In the genomic region with DNA sequence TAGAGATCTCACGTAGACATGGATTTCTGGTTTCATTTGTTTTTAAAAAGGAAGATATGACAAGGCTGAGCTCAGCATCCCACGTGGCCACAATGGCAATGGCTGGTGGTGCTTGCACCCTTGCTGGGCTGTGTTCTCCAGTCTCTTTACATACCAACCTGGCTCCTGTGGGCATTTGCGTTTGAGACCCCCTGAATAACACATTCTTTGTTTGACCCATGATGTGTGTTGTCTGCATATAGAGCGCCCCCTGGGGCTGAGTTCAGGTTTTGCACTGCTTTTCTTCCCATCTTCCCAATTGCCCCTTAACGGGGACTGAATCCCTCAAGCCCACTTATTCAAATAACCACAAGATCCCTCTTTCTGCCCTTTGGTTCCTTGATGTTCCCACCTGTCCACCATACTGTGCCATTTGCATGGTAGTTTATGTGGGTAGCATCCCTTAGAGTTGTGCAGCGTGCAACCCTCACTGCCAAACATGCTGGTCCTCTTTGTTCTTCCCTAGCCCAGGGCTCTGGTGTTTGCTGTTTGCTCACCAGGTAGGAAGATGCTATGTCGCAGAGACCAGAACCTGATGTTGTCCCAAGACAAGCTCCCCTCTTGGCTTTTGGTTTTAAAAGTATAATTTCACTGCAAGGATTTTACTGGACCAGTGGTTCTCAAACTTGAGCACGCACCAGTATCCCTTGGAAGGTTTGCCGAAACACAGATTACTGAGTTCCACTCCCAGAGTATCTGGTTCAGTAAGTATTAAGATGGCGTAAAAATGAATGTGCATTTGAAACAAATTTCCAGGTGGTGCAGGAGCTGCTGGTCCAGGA, we compare ENCODE assay signal across 8 cellular contexts. TPM values are rescaled to one million over a fixed set of nuclear protein-coding genes. Genes with fewer than 3 reads are reported as not detected.
DNase-seq lines count a peak whose midpoint lies in the region; TF ChIP-seq lines count a peak whose summit lies in the region.

No MANE protein-coding gene starts in this region.

- H3K36me3 ChIP-seq in sigmoid colon: no peaks in the 10 kb centered on the region

- H3K4me3 ChIP-seq in sigmoid colon: no peak overlapping the region

- peaks cover 0 to 3% (median 0%) of the 10 kb centered on the region in 4 donors for H3K9me3 ChIP-seq in sigmoid colon

- WGBS in sigmoid colon, 2 donors: 62 to 68% methylated on average over 10 of the region's 10 CpGs

- no peaks in the 10 kb centered on the region for H3K27me3 ChIP-seq in sigmoid colon

- no peaks in the 10 kb centered on the region for H3K4me1 ChIP-seq in sigmoid colon

- intact Hi-C loops in sigmoid colon (cut with DNase I): no loop called here

- TF ChIP-seq POLR2A in sigmoid colon (IDR thresholded peaks at IDR 0.05): no peak

- peak; percentile 21 for DNase-seq in Daoy (ENCODE audit: low read depth)
- peak; percentile 14 for DNase-seq in M059J (ENCODE audit: low read depth)
- peak; percentile 13 for DNase-seq in activated T-cell treated with anti-CD3 and anti-CD28 coated beads for 24 hours (ENCODE audit: low read depth)
- DNase-seq in globus pallidus (ENCODE audit: low spot score): peak; percentile 33
- DNase-seq in stimulated activated CD4-positive, alpha-beta T cell treated with anti-CD3 and anti-CD28 coated beads, TNF-alpha, amount 100 ng/mL, for 4 hours (ENCODE audit: low read depth in 3 of 3): peak in 2 of 3 experiments; percentile 10 to 13
- no peak for DNase-seq in hippocampal formation (lab: John Stamatoyannopoulos, UW)
- DNase-seq in sigmoid colon: no peak
- DNase-seq in NCI-H2196 treated with DMSO at 0.1 percent for 48 hours (lab: John Stamatoyannopoulos, UW; ENCODE audit: unreplicated experiment): no peak

- no peak for TF ChIP-seq EP300 in sigmoid colon (IDR thresholded peaks at IDR 0.05)

- no peak overlapping the region for H3K27ac ChIP-seq in sigmoid colon

- no peak for TF ChIP-seq CTCF in sigmoid colon (IDR thresholded peaks at IDR 0.05)

RNA-seq across cellular contexts. Expression of a gene that starts 38.5 kb away (rescaled TPM):
- total RNA-seq in Daoy (2014; rRNA removed; shearing (Covaris generic)): 0.11 and 0.42 TPM in 2 replicates
- total RNA-seq in M059J (2014; rRNA removed; shearing (Covaris generic)): 0.37 and 1.0 TPM in 2 replicates
- 10 to 100 TPM in 3 of 4 donors, 1 to 10 TPM in 1; 6.7 to 18.0 (median 11.5) TPM for total RNA-seq in sigmoid colon
- 1 to 10 TPM in 2 of 3 donors, under 1 TPM in 1; under 0.01 to 2.8 (median 1.5) TPM for polyA plus RNA-seq in sigmoid colon

Comparison
In these comparisons a context has a peak if more than half of its experiments do, and no peak if none do; other contexts are left out.
1. DNase-seq: peak in Daoy (single experiment), M059J (single experiment), activated T-cell treated with anti-CD3 and anti-CD28 coated beads for 24 hours (single experiment), globus pallidus (single experiment) and stimulated activated CD4-positive, alpha-beta T cell treated with anti-CD3 and anti-CD28 coated beads, TNF-alpha, amount 100 ng/mL, for 4 hours (2 of 3); none in hippocampal formation (0 of 2), sigmoid colon (single experiment) and NCI-H2196 treated with DMSO at 0.1 percent for 48 hours (single experiment).